Comparison of ENCODE assay signal across 7 cellular contexts in genomic region chr7:123535517-123535916, GRCh38. TPM values are rescaled to one million over a fixed set of nuclear protein-coding genes. Genes with fewer than 3 reads are reported as not detected.
DNase-seq lines count a peak whose midpoint lies in the region; ATAC-seq and TF ChIP-seq lines count a peak whose summit lies in the region.

No MANE protein-coding gene starts in this region.

- DNase-seq in suprapubic skin (ENCODE audit: low spot score in 2 of 2) (no peak), NCI-H510A (lab: John Stamatoyannopoulos, UW) (no peak), amniotic stem cell (lab: John Stamatoyannopoulos, UW) (no peak)
- no peak for DNase-seq in stimulated activated CD4-positive, alpha-beta T cell treated with anti-CD3 and anti-CD28 coated beads, Interleukin-15, amount 100 ng/mL, for 24 hours

- H3K36me3 ChIP-seq in HUES64 (ENCODE audit: insufficient read depth, low read length) (no peaks in the 10 kb centered on the region), iPS-20b (ENCODE audit: insufficient read depth, low read depth, low read length) (no peaks in the 10 kb centered on the region), suprapubic skin (no peaks in the 10 kb centered on the region)

- no peak overlapping the region for H3K9ac ChIP-seq in HUES64 (ENCODE audit: low read depth, low read length)
- no peak overlapping the region for H3K9ac ChIP-seq in iPS-20b (ENCODE audit: low read depth, low read length)

- no peak for TF ChIP-seq EP300 in suprapubic skin (IDR thresholded peaks at IDR 0.05)

- no peak for TF ChIP-seq CTCF in suprapubic skin (IDR thresholded peaks at IDR 0.05)

- WGBS in HUES64, result 95% methylated on average over 12 of the region's 12 CpGs
- WGBS in suprapubic skin, result 88% methylated on average over 12 of the region's 12 CpGs

- H3K9me3 ChIP-seq in HUES64 (ENCODE audit: insufficient read depth, low read depth, low read length), result no peaks in the 10 kb centered on the region
- no peaks in the 10 kb centered on the region for H3K9me3 ChIP-seq in iPS-20b (ENCODE audit: insufficient read depth, low read depth, low read length)
- no peaks in the 10 kb centered on the region for H3K9me3 ChIP-seq in suprapubic skin

- H3K9me3 Mint-ChIP-seq in activated T-helper 17 cell treated with anti-CD3 and anti-CD28 coated beads, Interleukin-2, amount 50 U/mL, for 72 hours, result no peaks in the 10 kb centered on the region

- no peak for TF ChIP-seq POLR2A in suprapubic skin (IDR thresholded peaks at IDR 0.05)

- H3K4me1 Mint-ChIP-seq in activated T-helper 17 cell treated with anti-CD3 and anti-CD28 coated beads, Interleukin-2, amount 50 U/mL, for 72 hours, result peaks cover 22% of the 10 kb centered on the region

- no peak for ATAC-seq in activated T-helper 17 cell treated with anti-CD3 and anti-CD28 coated beads, Interleukin-2, amount 50 U/mL, for 72 hours (replicated peaks)

- H3K4me3 ChIP-seq in HUES64 (ENCODE audit: low read length) (peak overlapping the region; percentile 71), iPS-20b (ENCODE audit: low read length) (peak overlapping the region; percentile 84), suprapubic skin (peak overlapping the region; percentile 62)

- no peaks in the 10 kb centered on the region for H3K36me3 Mint-ChIP-seq in activated T-helper 17 cell treated with anti-CD3 and anti-CD28 coated beads, Interleukin-2, amount 50 U/mL, for 72 hours (ENCODE audit: low read depth)

- peak overlapping the region; percentile 90 for H3K4me3 Mint-ChIP-seq in activated T-helper 17 cell treated with anti-CD3 and anti-CD28 coated beads, Interleukin-2, amount 50 U/mL, for 72 hours

- H3K27me3 ChIP-seq in HUES64 (ENCODE audit: insufficient read depth, low read length) (peaks cover 19% of the 10 kb centered on the region), iPS-20b (ENCODE audit: insufficient read depth, low read length) (peaks cover 13% of the 10 kb centered on the region), suprapubic skin (no peaks in the 10 kb centered on the region)

- peaks cover 17% of the 10 kb centered on the region for H3K27me3 Mint-ChIP-seq in activated T-helper 17 cell treated with anti-CD3 and anti-CD28 coated beads, Interleukin-2, amount 50 U/mL, for 72 hours

- H3K4me1 ChIP-seq in HUES64 (ENCODE audit: insufficient read depth, low read length) (peaks cover 12% of the 10 kb centered on the region), iPS-20b (ENCODE audit: insufficient read depth, low read length) (peaks cover 3% of the 10 kb centered on the region; the same call in 1 of the 2 replicates), suprapubic skin (peaks cover 11% of the 10 kb centered on the region)

- peak overlapping the region; percentile 91 for H3K27ac Mint-ChIP-seq in activated T-helper 17 cell treated with anti-CD3 and anti-CD28 coated beads, Interleukin-2, amount 50 U/mL, for 72 hours

- H3K27ac ChIP-seq in HUES64 (ENCODE audit: low read depth, low read length), result no peak overlapping the region
- no peak overlapping the region for H3K27ac ChIP-seq in iPS-20b (ENCODE audit: low read length)
- no peak overlapping the region for H3K27ac ChIP-seq in suprapubic skin

RNA-seq across cellular contexts. Expression of gene IQUB, which starts 1.1 kb away (rescaled TPM):
- 0.40 TPM for polyA plus RNA-seq in HUES64 (2013, experiment 1 of 2)
- 0.32 TPM for polyA plus RNA-seq in HUES64 (2013, experiment 2 of 2)
- total RNA-seq in activated T-helper 17 cell treated with anti-CD3 and anti-CD28 coated beads, Interleukin-2, amount 50 U/mL, for 72 hours, result under 1 TPM in 1 of 2 donors, not detected in 1; 0.16 TPM
- 1 to 10 TPM in 2 of 4 donors, under 1 TPM in 2; 0.24 to 1.1 (median 0.71) TPM for total RNA-seq in suprapubic skin

RNA-seq across cellular contexts. Expression of gene NDUFA5, which starts 22.1 kb away (rescaled TPM):
- 58.0 TPM for polyA plus RNA-seq in HUES64 (2013, experiment 1 of 2)
- polyA plus RNA-seq in HUES64 (2013, experiment 2 of 2), result 62.1 TPM
- 10 to 100 TPM; 50.5 to 54.0 TPM for total RNA-seq in activated T-helper 17 cell treated with anti-CD3 and anti-CD28 coated beads, Interleukin-2, amount 50 U/mL, for 72 hours
- 10 to 100 TPM; 21.3 to 34.8 (median 30.3) TPM for total RNA-seq in suprapubic skin
